18 cellular contexts compared by ENCODE assay signal in genomic region chr4:152949930-152950329, GRCh38.
"Had no signal": no experiment of that assay in that cellular context is flagged by ENCODE, and none has a peak within 500 bp of the region (broad histone marks: within the 10 kb centered on the region; RNA-seq: fewer than 3 reads in every experiment).

No MANE protein-coding gene starts in this region.

- H3K27ac Mint-ChIP-seq: activated naive CD4-positive, alpha-beta T cell treated with anti-CD3 and anti-CD28 coated beads, Interleukin-2, amount 10 ng/mL, durations not matched to agents 7 days and 5 days had no signal

- H3K4me1 Mint-ChIP-seq: activated naive CD4-positive, alpha-beta T cell treated with anti-CD3 and anti-CD28 coated beads, Interleukin-2, amount 10 ng/mL, durations not matched to agents 7 days and 5 days had no signal

- H3K27ac ChIP-seq: adrenal gland, coronary artery, epithelial cell of prostate, skin epidermis, thoracic aorta, uterus had no signal

- H3K4me3 Mint-ChIP-seq: activated naive CD4-positive, alpha-beta T cell treated with anti-CD3 and anti-CD28 coated beads, Interleukin-2, amount 10 ng/mL, durations not matched to agents 7 days and 5 days; nephron had no signal

- H3K4me1 ChIP-seq: adrenal gland, uterus had no signal

- H3K27me3 ChIP-seq: stomach, uterus had no signal

- DNase-seq: activated CD4-positive, alpha-beta T cell treated with anti-CD3 and anti-CD28 coated beads for 48 hours; activated naive CD4-positive, alpha-beta T cell treated with anti-CD3 and anti-CD28 coated beads, Interleukin-2, amount 10 ng/mL, durations not matched to agents 7 days and 5 days; adrenal gland; caudate nucleus; effector CD8-positive, alpha-beta T cell; hippocampal formation; mammary epithelial cell; retina; stimulated activated CD4-positive, alpha-beta T cell treated with anti-CD3 and anti-CD28 coated beads, Interleukin-4, amount 100 ng/mL, for 4 hours; stomach; SW 1271; uterus had no signal

- ATAC-seq: left lobe of liver had no signal

- H3K4me3 ChIP-seq: adrenal gland, coronary artery, skin epidermis, stomach, thoracic aorta, uterus had no signal

- H3K9me3 ChIP-seq: adrenal gland, stomach, thoracic aorta, uterus had no signal

- H3K36me3 Mint-ChIP-seq: activated naive CD4-positive, alpha-beta T cell treated with anti-CD3 and anti-CD28 coated beads, Interleukin-2, amount 10 ng/mL, durations not matched to agents 7 days and 5 days had no signal

- H3K36me3 ChIP-seq: adrenal gland, thoracic aorta, uterus had no signal

- H3K9me3 Mint-ChIP-seq: activated naive CD4-positive, alpha-beta T cell treated with anti-CD3 and anti-CD28 coated beads, Interleukin-2, amount 10 ng/mL, durations not matched to agents 7 days and 5 days; nephron had no signal
